Comparison of ENCODE assay signal across 19 cellular contexts in genomic region chr19:45186509-45187334, GRCh38. TPM values are rescaled to one million over a fixed set of nuclear protein-coding genes. Genes with fewer than 3 reads are reported as not detected.
DNase-seq lines count a peak whose midpoint lies in the region; ATAC-seq and TF ChIP-seq lines count a peak whose summit lies in the region.
"Had no signal": no experiment of that assay in that cellular context is flagged by ENCODE, and none has a peak within 500 bp of the region (broad histone marks: within the 10 kb centered on the region; RNA-seq: fewer than 3 reads in every experiment).

No MANE protein-coding gene starts in this region.

- H3K27me3 Mint-ChIP-seq in osteocyte (ENCODE audit: unreplicated experiment) = no peaks in the 10 kb centered on the region
- no peaks in the 10 kb centered on the region for H3K27me3 Mint-ChIP-seq in Caco-2 (ENCODE audit: insufficient read depth, unreplicated experiment)
- H3K27me3 Mint-ChIP-seq: activated CD4-positive, alpha-beta memory T cell treated with anti-CD3 and anti-CD28 coated beads, Interleukin-2, amount 10 ng/mL, durations not matched to agents 7 days and 5 days; CD4-positive, CD25-positive, alpha-beta regulatory T cell; type B pancreatic cell had no signal

- H3K4me1 Mint-ChIP-seq in osteocyte (ENCODE audit: unreplicated experiment) (peaks cover 13% of the 10 kb centered on the region), Caco-2 (ENCODE audit: low read depth, unreplicated experiment) (peaks cover 11% of the 10 kb centered on the region)
- H3K4me1 Mint-ChIP-seq: endodermal cell had no signal

- intact Hi-C loops in Caco-2 (cut with micrococcal nuclease; ENCODE audit: unreplicated experiment) = no loop called here

- no peak overlapping the region for H3K4me3 Mint-ChIP-seq in osteocyte (ENCODE audit: unreplicated experiment)
- H3K4me3 Mint-ChIP-seq in Caco-2 (ENCODE audit: unreplicated experiment) = no peak overlapping the region
- H3K4me3 Mint-ChIP-seq: activated CD4-positive, alpha-beta memory T cell treated with anti-CD3 and anti-CD28 coated beads, Interleukin-2, amount 10 ng/mL, durations not matched to agents 7 days and 5 days; activated T-helper 1 cell treated with anti-CD3 and anti-CD28 coated beads, Interleukin-12 subunit alpha, Interleukin-12 subunit beta, Interleukin-2, Interleukin-4 antibody, amounts not matched to agents 30 ng/mL and 10 ng/mL and 1 ng/mL, durations not matched to agents 14 hours and 24 hours and 36 hours; endodermal cell; type B pancreatic cell had no signal

- TF ChIP-seq CTCF in choroid plexus epithelial cell (conservative IDR thresholded peaks at IDR 0.05; ENCODE audit: low read depth, low read length) (no peak), osteocyte (IDR thresholded peaks at IDR 0.05) (no peak), Caco-2 (IDR thresholded peaks at IDR 0.05; ENCODE audit: insufficient read depth in 1 of 2, low read depth in 1 of 2, low read length in 1 of 2, severe bottlenecking in 1 of 2, unreplicated experiment in 1 of 2) (no peak)

- H3K4me3 ChIP-seq in choroid plexus epithelial cell (ENCODE audit: low read depth, low read length) (no peak overlapping the region), Caco-2 (ENCODE audit: low read depth, low read length) (no peak overlapping the region)
- H3K4me3 ChIP-seq: left lung, pancreas had no signal

- H3K27me3 ChIP-seq in Caco-2 (replicated peaks; ENCODE audit: control insufficient read depth, insufficient read depth, low read length) = no peaks in the 10 kb centered on the region
- H3K27me3 ChIP-seq: left lung, pancreas had no signal

- CTCF ChIA-PET in Caco-2 (lab: Charles Lee) = interaction anchor here (0.6 to 1.1 kb wide), 3 partner anchors 9 to 152 kb away, joined by 3 read pairs; partner anchors contain the start of gene TRAPPC6A

- ATAC-seq in GM19463 (IDR thresholded peaks at IDR 0.05; ENCODE audit: unreplicated experiment) = no peak
- ATAC-seq in HG02678 (IDR thresholded peaks at IDR 0.05; ENCODE audit: unreplicated experiment) = no peak

- POLR2A ChIA-PET in Caco-2 (lab: Charles Lee) = no interaction called here

- H3K9me3 ChIP-seq in Caco-2 = no peaks in the 10 kb centered on the region
- H3K9me3 ChIP-seq: left lung, pancreas had no signal

- H3K9me3 Mint-ChIP-seq in osteocyte (ENCODE audit: unreplicated experiment) (peaks cover 5% of the 10 kb centered on the region), Caco-2 (ENCODE audit: unreplicated experiment) (no peaks in the 10 kb centered on the region)
- H3K9me3 Mint-ChIP-seq: activated CD4-positive, alpha-beta memory T cell treated with anti-CD3 and anti-CD28 coated beads, Interleukin-2, amount 10 ng/mL, durations not matched to agents 7 days and 5 days; activated T-helper 1 cell treated with anti-CD3 and anti-CD28 coated beads, Interleukin-12 subunit alpha, Interleukin-12 subunit beta, Interleukin-2, Interleukin-4 antibody, amounts not matched to agents 30 ng/mL and 10 ng/mL and 1 ng/mL, durations not matched to agents 14 hours and 24 hours and 36 hours; CD4-positive, CD25-positive, alpha-beta regulatory T cell; endodermal cell; type B pancreatic cell had no signal

- peak; percentile 19 for DNase-seq in NCI-H345 (lab: John Stamatoyannopoulos, UW)
- no peak for DNase-seq in NCI-H345 treated with DMSO at 0.1 percent for 48 hours (lab: John Stamatoyannopoulos, UW; ENCODE audit: unreplicated experiment)
- peak; percentile 58 for DNase-seq in NCI-H146 (lab: John Stamatoyannopoulos, UW)
- peak; percentile 44 for DNase-seq in choroid plexus epithelial cell (ENCODE audit: low read depth)
- DNase-seq in osteocyte (ENCODE audit: extremely low spot score, unreplicated experiment) = no peak
- no peak for DNase-seq in Caco-2
- DNase-seq: amygdala, KG1, left lung, pancreas had no signal

- no peaks in the 10 kb centered on the region for H3K4me1 ChIP-seq in Caco-2
- H3K4me1 ChIP-seq: pancreas had no signal

- peaks cover 14% of the 10 kb centered on the region for H3K36me3 Mint-ChIP-seq in osteocyte (ENCODE audit: unreplicated experiment)
- no peaks in the 10 kb centered on the region for H3K36me3 Mint-ChIP-seq in Caco-2 (ENCODE audit: insufficient read depth, unreplicated experiment)
- H3K36me3 Mint-ChIP-seq: type B pancreatic cell had no signal

- H3K36me3 ChIP-seq in Caco-2 (ENCODE audit: control insufficient read depth, insufficient read depth, low read length) = no peaks in the 10 kb centered on the region
- H3K36me3 ChIP-seq: left lung, pancreas had no signal

- BruUV-seq in Caco-2 (replicated peaks; lab: Mats Ljungman, UMichigan) = no TSS peak

- H3K27ac Mint-ChIP-seq in osteocyte (ENCODE audit: unreplicated experiment) (peak overlapping the region; percentile 74), Caco-2 (ENCODE audit: unreplicated experiment) (no peak overlapping the region)
- H3K27ac Mint-ChIP-seq: activated CD4-positive, alpha-beta memory T cell treated with anti-CD3 and anti-CD28 coated beads, Interleukin-2, amount 10 ng/mL, durations not matched to agents 7 days and 5 days; activated T-helper 1 cell treated with anti-CD3 and anti-CD28 coated beads, Interleukin-12 subunit alpha, Interleukin-12 subunit beta, Interleukin-2, Interleukin-4 antibody, amounts not matched to agents 30 ng/mL and 10 ng/mL and 1 ng/mL, durations not matched to agents 14 hours and 24 hours and 36 hours; CD4-positive, CD25-positive, alpha-beta regulatory T cell; endodermal cell; type B pancreatic cell had no signal

RNA-seq across cellular contexts. Expression of gene BLOC1S3, which starts 8.1 kb away (rescaled TPM):
- 16.9 and 23.1 TPM in 2 replicates for total RNA-seq in osteocyte
- 20.1 and 20.4 TPM in 2 replicates for total RNA-seq in Caco-2 (2022)

RNA-seq across cellular contexts. Expression of gene TRAPPC6A, which starts 8.7 kb away (rescaled TPM):
- 29.4 and 31.5 TPM in 2 replicates for total RNA-seq in osteocyte
- 50.5 and 53.2 TPM in 2 replicates for total RNA-seq in Caco-2 (2022)

RNA-seq across cellular contexts. Expression of gene NKPD1, which starts 25.9 kb away (rescaled TPM):
- 0.18 and 0.35 TPM in 2 replicates for total RNA-seq in osteocyte
- total RNA-seq in Caco-2 (2022) = 2.4 and 2.9 TPM in 2 replicates
- total RNA-seq: left lung had no signal

RNA-seq across cellular contexts. Expression of gene EXOC3L2, which starts 58.5 kb away (rescaled TPM):
- total RNA-seq in osteocyte = 8.4 and 11.1 TPM in 2 replicates
- not detected in 2 replicates for total RNA-seq in Caco-2 (2022)
- total RNA-seq: A673; activated CD4-positive, alpha-beta memory T cell treated with anti-CD3 and anti-CD28 coated beads, Interleukin-2, amount 10 ng/mL, durations not matched to agents 7 days and 5 days; activated T-helper 1 cell treated with anti-CD3 and anti-CD28 coated beads, Interleukin-12 subunit alpha, Interleukin-12 subunit beta, Interleukin-2, Interleukin-4 antibody, amounts not matched to agents 30 ng/mL and 10 ng/mL and 1 ng/mL, durations not matched to agents 14 hours and 24 hours and 36 hours; CD4-positive, CD25-positive, alpha-beta regulatory T cell; fibroblast of villous mesenchyme had no signal

Comparison
In these comparisons a context has a peak if more than half of its experiments do, and no peak if none do; other contexts are left out.
1. DNase-seq: peak in NCI-H345 (single experiment), NCI-H146 (single experiment) and choroid plexus epithelial cell (single experiment); none in NCI-H345 treated with DMSO at 0.1 percent for 48 hours (single experiment), osteocyte (single experiment) and Caco-2 (0 of 2).